1 cellular context compared by ENCODE assay signal in the genomic region with DNA sequence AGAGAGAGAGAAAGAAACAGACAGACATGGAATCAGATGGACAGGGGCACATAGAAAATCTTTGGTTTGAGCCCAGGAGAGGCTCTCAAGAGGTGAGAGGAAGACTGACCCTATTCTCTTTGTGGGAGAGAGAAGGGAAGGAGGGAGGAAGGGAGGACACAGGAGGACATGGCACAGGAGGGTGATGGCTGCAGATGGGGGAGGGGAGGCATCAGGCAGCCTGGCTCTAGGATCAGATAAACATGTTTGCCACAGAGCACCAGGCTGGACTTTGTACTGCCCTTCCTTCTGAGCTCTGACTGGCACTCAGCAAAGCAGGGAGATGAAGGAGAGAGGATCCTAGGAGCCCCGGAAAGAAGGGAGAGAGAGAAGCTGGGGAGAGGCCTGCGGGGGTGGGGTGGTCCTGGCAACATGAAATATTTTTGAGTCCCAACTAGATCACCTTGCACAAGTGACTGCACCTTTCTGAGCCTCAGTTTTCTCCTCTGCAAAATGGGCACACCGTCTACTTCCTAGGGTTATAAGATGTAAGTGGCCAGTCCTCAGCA.
TF ChIP-seq lines count a peak whose summit lies in the region.

No MANE protein-coding gene starts in this region.

TF ChIP-seq in HEK293, 187 proteins besides CTCF, POLR2A, EP300 and RAD21 (continued from another document):
- TF ChIP-seq ZBTB6 (tag by site-specific recombination; IDR thresholded peaks at IDR 0.05) = no peak
